8 cellular contexts compared by ENCODE assay signal in genomic region chr14:20530771-20531571, GRCh38. TPM values are rescaled to one million over a fixed set of nuclear protein-coding genes. Genes with fewer than 3 reads are reported as not detected.
DNase-seq lines count a peak whose midpoint lies in the region; ATAC-seq, FAIRE-seq and TF ChIP-seq lines count a peak whose summit lies in the region.

No MANE protein-coding gene starts in this region.

- peak; percentile 73 for TF ChIP-seq CTCF in fibroblast of pulmonary artery (IDR thresholded peaks at IDR 0.05; ENCODE audit: low read length, missing control alignments)
- no peak for TF ChIP-seq CTCF in omental fat pad (IDR thresholded peaks at IDR 0.05)
- TF ChIP-seq CTCF in suprapubic skin (IDR thresholded peaks at IDR 0.05): peak; percentile 21 to 56

- 16% methylated on average over 8 of the region's 8 CpGs for WGBS in suprapubic skin

- FAIRE-seq in RCC 7860 (lab: Jason Lieb, UNC): no peak

- peak; percentile 86 to 87 for ATAC-seq in activated T-cell treated with anti-CD3 and anti-CD28 coated beads, Interleukin-2, amount 50 U/mL, for 4 hours
- ATAC-seq in omental fat pad (ENCODE audit: low FRiP score) (no peak), GM21619 (IDR thresholded peaks at IDR 0.05; ENCODE audit: unreplicated experiment) (no peak)

- no peaks in the 10 kb centered on the region for H3K9me3 ChIP-seq in suprapubic skin

- peaks cover 8% of the 10 kb centered on the region for H3K27me3 Mint-ChIP-seq in activated T-cell treated with anti-CD3 and anti-CD28 coated beads, Interleukin-2, amount 50 U/mL, for 4 hours (ENCODE audit: low read depth)

- TF ChIP-seq POLR2A in suprapubic skin (IDR thresholded peaks at IDR 0.05): no peak

- peaks cover 11% of the 10 kb centered on the region for H3K4me1 Mint-ChIP-seq in activated T-cell treated with anti-CD3 and anti-CD28 coated beads, Interleukin-2, amount 50 U/mL, for 4 hours (ENCODE audit: low read depth)

- TF ChIP-seq EP300 in Ishikawa (IDR thresholded peaks at IDR 0.05; ENCODE audit: borderline replicate concordance) (no peak), suprapubic skin (IDR thresholded peaks at IDR 0.05) (no peak)

- no peaks in the 10 kb centered on the region for H3K36me3 ChIP-seq in suprapubic skin

- no peaks in the 10 kb centered on the region for H3K36me3 Mint-ChIP-seq in activated T-cell treated with anti-CD3 and anti-CD28 coated beads, Interleukin-2, amount 50 U/mL, for 4 hours (ENCODE audit: insufficient read depth)

- peak; percentile 62 for DNase-seq in GDM1 (lab: John Stamatoyannopoulos, UW)
- peak; percentile 12 for DNase-seq in RCC 7860 (ENCODE audit: low spot score)
- peak; percentile 66 for DNase-seq in activated T-cell treated with anti-CD3 and anti-CD28 coated beads, Interleukin-2, amount 50 U/mL, for 4 hours
- DNase-seq in fibroblast of pulmonary artery (ENCODE audit: low read depth): peak; percentile 70
- DNase-seq in omental fat pad (ENCODE audit: low spot score): peak; percentile 88
- peak; percentile 76 to 82 for DNase-seq in suprapubic skin (ENCODE audit: low spot score in 2 of 2)

- peak; percentile 68 for TF ChIP-seq RAD21 in Ishikawa (IDR thresholded peaks at IDR 0.05; ENCODE audit: low read depth)

- no peak overlapping the region for H3K27ac ChIP-seq in suprapubic skin

- no peak overlapping the region for H3K4me3 ChIP-seq in fibroblast of pulmonary artery (replicated peaks; ENCODE audit: low read depth, low read length)
- no peak overlapping the region for H3K4me3 ChIP-seq in suprapubic skin

- peaks cover 3% of the 10 kb centered on the region for H3K27me3 ChIP-seq in suprapubic skin

- no peaks in the 10 kb centered on the region for H3K9me3 Mint-ChIP-seq in activated T-cell treated with anti-CD3 and anti-CD28 coated beads, Interleukin-2, amount 50 U/mL, for 4 hours

- no peaks in the 10 kb centered on the region for H3K4me1 ChIP-seq in suprapubic skin

- no peak overlapping the region for H3K4me3 Mint-ChIP-seq in activated T-cell treated with anti-CD3 and anti-CD28 coated beads, Interleukin-2, amount 50 U/mL, for 4 hours

TF ChIP-seq in Ishikawa, 13 proteins besides CTCF, POLR2A, EP300 and RAD21:
- no peak for TF ChIP-seq TCF12 (IDR thresholded peaks at IDR 0.05; ENCODE audit: low read depth)
- TF ChIP-seq MAX (IDR thresholded peaks at IDR 0.05): no peak
- TF ChIP-seq YY1 (IDR thresholded peaks at IDR 0.05; ENCODE audit: low read depth): no peak
- TF ChIP-seq FOXM1 (IDR thresholded peaks at IDR 0.05; ENCODE audit: borderline replicate concordance, low read depth): no peak
- TF ChIP-seq CEBPB (IDR thresholded peaks at IDR 0.05): no peak
- no peak for TF ChIP-seq USF1 (IDR thresholded peaks at IDR 0.05)

RNA-seq across cellular contexts. Expression of gene RNASE10, which starts 25.6 kb away (rescaled TPM):
- under 1 TPM in 2 of 3 donors, not detected in 1; 0.16 to 0.30 TPM for total RNA-seq in activated T-cell treated with anti-CD3 and anti-CD28 coated beads, Interleukin-2, amount 50 U/mL, for 4 hours
- total RNA-seq in omental fat pad (not detected), suprapubic skin (not detected)

RNA-seq across cellular contexts. Expression of gene RNASE9, which starts 29.9 kb away (rescaled TPM):
- not detected for total RNA-seq in activated T-cell treated with anti-CD3 and anti-CD28 coated beads, Interleukin-2, amount 50 U/mL, for 4 hours
- total RNA-seq in omental fat pad (not detected), suprapubic skin (not detected)

RNA-seq across cellular contexts. Expression of gene RNASE11, which starts 56.8 kb away (rescaled TPM):
- total RNA-seq in activated T-cell treated with anti-CD3 and anti-CD28 coated beads, Interleukin-2, amount 50 U/mL, for 4 hours: not detected
- total RNA-seq in omental fat pad (not detected), suprapubic skin (not detected)

Comparison
In these comparisons a context has a peak if more than half of its experiments do, and no peak if none do; other contexts are left out.
1. DNase-seq: peak in every context shown above with its lines; median percentile 88 in omental fat pad; 79 in suprapubic skin; 70 in fibroblast of pulmonary artery; 66 in activated T-cell treated with anti-CD3 and anti-CD28 coated beads, Interleukin-2, amount 50 U/mL, for 4 hours; 62 in GDM1; 12 in RCC 7860.
2. ATAC-seq: peak in activated T-cell treated with anti-CD3 and anti-CD28 coated beads, Interleukin-2, amount 50 U/mL, for 4 hours (2 of 2); none in omental fat pad (single experiment) and GM21619 (single experiment).
3. CTCF ChIP-seq: peak in fibroblast of pulmonary artery (single experiment) and suprapubic skin (2 of 2); none in omental fat pad (0 of 3).